In the genomic region with DNA sequence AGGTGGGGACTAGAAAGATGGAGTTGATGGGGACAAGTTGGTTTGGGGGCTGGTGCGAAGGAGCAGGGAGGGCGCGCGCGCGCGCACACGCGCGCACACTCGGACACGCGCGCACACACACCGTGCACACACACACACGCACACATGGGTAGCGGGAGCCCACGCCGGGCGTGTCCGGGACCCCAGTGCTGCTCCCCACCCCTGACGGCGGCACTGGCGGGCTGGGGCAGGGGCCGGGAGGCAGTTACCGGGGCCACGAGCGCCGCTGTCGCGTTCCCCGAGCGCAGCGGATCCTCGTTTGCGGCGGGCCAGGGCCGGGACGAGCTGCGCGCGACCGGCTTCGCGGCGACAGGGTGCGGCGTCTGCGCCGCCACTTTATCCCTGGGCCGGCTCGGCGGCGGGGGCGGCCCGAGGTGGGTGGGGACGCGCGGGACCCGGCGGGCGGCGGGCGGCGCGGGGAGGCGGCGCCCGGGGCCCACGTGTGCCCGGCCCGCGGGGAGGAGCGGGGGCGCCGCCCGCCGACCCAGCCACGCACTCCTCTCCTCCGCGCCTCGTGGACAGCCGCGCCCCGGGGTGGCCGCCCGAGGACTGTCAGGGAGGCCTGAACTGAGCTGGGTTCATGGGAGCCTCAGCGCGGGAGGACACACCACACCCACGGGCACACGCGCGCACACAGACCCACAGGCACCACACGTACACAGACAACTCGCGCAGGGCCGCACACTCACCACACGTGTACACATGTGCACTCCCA, we compare ENCODE assay signal across 8 cellular contexts. TPM values are rescaled to one million over a fixed set of nuclear protein-coding genes. Genes with fewer than 3 reads are reported as not detected.
DNase-seq lines count a peak whose midpoint lies in the region; ATAC-seq and TF ChIP-seq lines count a peak whose summit lies in the region.

No MANE protein-coding gene starts in this region.

- peak overlapping the region; percentile 78 for H3K4me3 ChIP-seq in astrocyte of the cerebellum (ENCODE audit: low read depth, low read length)
- H3K4me3 ChIP-seq in iPS-11a (ENCODE audit: low read depth, low read length): peak overlapping the region; percentile 65
- H3K4me3 ChIP-seq in gastrocnemius medialis: peak overlapping the region; percentile 67 to 92 (median 85)

- peaks cover 7 to 31% (median 18%) of the 10 kb centered on the region in 3 donors for H3K4me1 Mint-ChIP-seq in IgD-negative memory B cell

- H3K4me3 Mint-ChIP-seq in IgD-negative memory B cell: peak overlapping the region; percentile 86 to 96 (median 93)

- H3K27me3 ChIP-seq in gastrocnemius medialis: no peaks in the 10 kb centered on the region

- TF ChIP-seq CTCF in astrocyte of the cerebellum (IDR thresholded peaks at IDR 0.05; ENCODE audit: low read depth, low read length, missing control alignments) (no peak), gastrocnemius medialis (IDR thresholded peaks at IDR 0.05 in 4 of 5, conservative IDR thresholded peaks at IDR 0.05 in 1 of 5) (peak; percentile 25 to 60 (median 45))

- H3K9me3 ChIP-seq in gastrocnemius medialis: peaks cover 0 to 1% (median 0%) of the 10 kb centered on the region in 3 donors

- H3K27ac ChIP-seq in gastrocnemius medialis: peak overlapping the region; percentile 80 to 92 (median 84)

- DNase-seq in CD1c-positive myeloid dendritic cell (ENCODE audit: extremely low spot score) (peak; percentile 41), astrocyte of the cerebellum (ENCODE audit: low read depth) (no peak), gastrocnemius medialis (peak; percentile 48 to 69)
- DNase-seq in activated effector memory CD4-positive, alpha-beta T cell treated with Interleukin-2 at 50 U/mL for 16 hours: no peak

- H3K36me3 Mint-ChIP-seq in IgD-negative memory B cell: peaks cover 3% of the 10 kb centered on the region

- H3K27ac Mint-ChIP-seq in IgD-negative memory B cell: no peak overlapping the region

- no peaks in the 10 kb centered on the region for H3K36me3 ChIP-seq in gastrocnemius medialis

- ATAC-seq in gastrocnemius medialis (peak; percentile 65 to 75), GM21367 (IDR thresholded peaks at IDR 0.05; ENCODE audit: unreplicated experiment) (no peak)

- in situ Hi-C loops in GM18951 (cut with MboI; ENCODE audit: low sequenced_read_pairs, unreplicated experiment): no loop called here
- in situ Hi-C loops in astrocyte of the cerebellum (cut with HindIII; ENCODE audit: low sequenced_read_pairs): no loop called here
- in situ Hi-C loops in gastrocnemius medialis (cut with MboI; ENCODE audit: low sequenced_read_pairs in 4 of 4): no loop called here

- peaks cover 34 to 44% of the 10 kb centered on the region in 2 donors for H3K4me1 ChIP-seq in gastrocnemius medialis

- peaks cover 21% of the 10 kb centered on the region for H3K27me3 Mint-ChIP-seq in IgD-negative memory B cell

- TF ChIP-seq POLR2A in GM18951 (IDR thresholded peaks at IDR 0.05; ENCODE audit: extremely low read depth, insufficient read depth, insufficient read length): peak; percentile 65
- peak; percentile 43 to 49 for TF ChIP-seq POLR2A in gastrocnemius medialis (IDR thresholded peaks at IDR 0.05)

- intact Hi-C loops in gastrocnemius medialis (cut with DNase I; ENCODE audit: low total_unique reads): loop anchor here (1.0 to 5.0 kb wide), 4 partner anchors 63 to 151 kb away; a partner anchor contains a TSS

- peaks cover 0 to 3% (median 0%) of the 10 kb centered on the region in 3 donors for H3K9me3 Mint-ChIP-seq in IgD-negative memory B cell

RNA-seq across cellular contexts. Expression of a gene that starts 0.7 kb away (rescaled TPM):
- 8.6 TPM for polyA plus RNA-seq in IgD-negative memory B cell
- total RNA-seq in gastrocnemius medialis: 10 to 100 TPM; 26.5 to 50.2 (median 43.8) TPM

Comparison
In these comparisons a context has a peak if more than half of its experiments do, and no peak if none do; other contexts are left out.
1. DNase-seq: peak in CD1c-positive myeloid dendritic cell (single experiment) and gastrocnemius medialis (2 of 2); none in astrocyte of the cerebellum (single experiment) and activated effector memory CD4-positive, alpha-beta T cell treated with Interleukin-2 at 50 U/mL for 16 hours (single experiment).
2. Peak in every context shown above with its lines, with median percentiles within 50 percentile points of each other: H3K4me3 ChIP-seq.